Comparison of ENCODE assay signal across 17 cellular contexts in genomic region chr19:4832776-4833175, GRCh38. TPM values are rescaled to one million over a fixed set of nuclear protein-coding genes. Genes with fewer than 3 reads are reported as not detected.
DNase-seq lines count a peak whose midpoint lies in the region; ATAC-seq and FAIRE-seq lines count a peak whose summit lies in the region.
"Had no signal": no experiment of that assay in that cellular context is flagged by ENCODE, and none has a peak within 500 bp of the region (broad histone marks: within the 10 kb centered on the region; RNA-seq: fewer than 3 reads in every experiment).

No MANE protein-coding gene starts in this region.

- no peaks in the 10 kb centered on the region for H3K9me3 Mint-ChIP-seq in activated T-cell treated with anti-CD3 and anti-CD28 coated beads, Interleukin-2, amount 50 U/mL, for 4 hours
- no peaks in the 10 kb centered on the region for H3K9me3 Mint-ChIP-seq in T-cell
- no peaks in the 10 kb centered on the region for H3K9me3 Mint-ChIP-seq in dendritic cell treated with granulocyte-macrophage colony-stimulating factor and Interleukin-4, amounts not matched to agents 40 ng/mL and 50 ng/mL, for 4 days
- H3K9me3 Mint-ChIP-seq in stimulated activated effector memory CD8-positive, alpha-beta T cell treated with anti-CD3 and anti-CD28 coated beads, Interleukin-12 subunit alpha, Interleukin-12 subunit beta, amount 100 ng/mL, for 72 hours = no peaks in the 10 kb centered on the region

- POLR2A ChIA-PET in T-cell (lab: Charles Lee) = no interaction called here

- H3K4me1 Mint-ChIP-seq in activated T-cell treated with anti-CD3 and anti-CD28 coated beads, Interleukin-2, amount 50 U/mL, for 4 hours (ENCODE audit: low read depth) = peaks cover 27% of the 10 kb centered on the region
- peaks cover 24 to 27% (median 26%) of the 10 kb centered on the region in 3 donors for H3K4me1 Mint-ChIP-seq in T-cell
- peaks cover 53% of the 10 kb centered on the region for H3K4me1 Mint-ChIP-seq in dendritic cell treated with granulocyte-macrophage colony-stimulating factor and Interleukin-4, amounts not matched to agents 40 ng/mL and 50 ng/mL, for 4 days (ENCODE audit: low read depth)
- H3K4me1 Mint-ChIP-seq in stimulated activated effector memory CD8-positive, alpha-beta T cell treated with anti-CD3 and anti-CD28 coated beads, Interleukin-12 subunit alpha, Interleukin-12 subunit beta, amount 100 ng/mL, for 72 hours = peaks cover 25% of the 10 kb centered on the region

- intact Hi-C loops in dendritic cell treated with granulocyte-macrophage colony-stimulating factor and Interleukin-4, amounts not matched to agents 40 ng/mL and 50 ng/mL, for 4 days (cut with micrococcal nuclease) = no loop called here

- H3K4me3 Mint-ChIP-seq in activated T-cell treated with anti-CD3 and anti-CD28 coated beads, Interleukin-2, amount 50 U/mL, for 4 hours = peak overlapping the region; percentile 65
- peak overlapping the region; percentile 70 to 95 (median 87) for H3K4me3 Mint-ChIP-seq in T-cell
- H3K4me3 Mint-ChIP-seq in dendritic cell treated with granulocyte-macrophage colony-stimulating factor and Interleukin-4, amounts not matched to agents 40 ng/mL and 50 ng/mL, for 4 days = no peak overlapping the region
- peak overlapping the region; percentile 93 for H3K4me3 Mint-ChIP-seq in stimulated activated effector memory CD8-positive, alpha-beta T cell treated with anti-CD3 and anti-CD28 coated beads, Interleukin-12 subunit alpha, Interleukin-12 subunit beta, amount 100 ng/mL, for 72 hours

- ATAC-seq in activated T-cell treated with anti-CD3 and anti-CD28 coated beads, Interleukin-2, amount 50 U/mL, for 4 hours = no peak
- ATAC-seq in T-cell (replicated peaks in 1 of 4) (no peak), GM19324 (IDR thresholded peaks at IDR 0.05; ENCODE audit: low FRiP score, unreplicated experiment) (no peak), HG02885 (IDR thresholded peaks at IDR 0.05; ENCODE audit: poor library complexity, unreplicated experiment) (no peak)
- no peak for ATAC-seq in stimulated activated effector memory CD8-positive, alpha-beta T cell treated with anti-CD3 and anti-CD28 coated beads, Interleukin-12 subunit alpha, Interleukin-12 subunit beta, amount 100 ng/mL, for 72 hours
- ATAC-seq: gastrocnemius medialis, left lung had no signal

- CTCF ChIA-PET in T-cell (lab: Charles Lee) = interaction anchor here in 1 of 2 donors (0.6 kb wide), 1 partner anchor 39 kb away, joined by 3 read pairs; no protein-coding TSS in a partner anchor

- peaks cover 3% of the 10 kb centered on the region for H3K36me3 Mint-ChIP-seq in activated T-cell treated with anti-CD3 and anti-CD28 coated beads, Interleukin-2, amount 50 U/mL, for 4 hours (ENCODE audit: insufficient read depth)
- no peaks in the 10 kb centered on the region for H3K36me3 Mint-ChIP-seq in T-cell
- H3K36me3 Mint-ChIP-seq in dendritic cell treated with granulocyte-macrophage colony-stimulating factor and Interleukin-4, amounts not matched to agents 40 ng/mL and 50 ng/mL, for 4 days (ENCODE audit: low read depth) = peaks cover 34% of the 10 kb centered on the region
- H3K36me3 Mint-ChIP-seq in stimulated activated effector memory CD8-positive, alpha-beta T cell treated with anti-CD3 and anti-CD28 coated beads, Interleukin-12 subunit alpha, Interleukin-12 subunit beta, amount 100 ng/mL, for 72 hours = peaks cover 33% of the 10 kb centered on the region

- no peak for DNase-seq in activated T-cell treated with anti-CD3 and anti-CD28 coated beads, Interleukin-2, amount 50 U/mL, for 4 hours
- DNase-seq in activated T-cell treated with anti-CD3 and anti-CD28 coated beads for 4 hours = no peak
- no peak for DNase-seq in T-cell
- DNase-seq in stimulated activated effector memory CD8-positive, alpha-beta T cell treated with anti-CD3 and anti-CD28 coated beads, Interleukin-12 subunit alpha, Interleukin-12 subunit beta, amount 100 ng/mL, for 72 hours (ENCODE audit: low spot score in 2 of 2) = no peak
- no peak for DNase-seq in RCC 7860 (ENCODE audit: low spot score)
- DNase-seq: ACHN, gastrocnemius medialis, GOT3, Karpas-422, left lung, NCI-H82, stomach, WERI-Rb-1 had no signal

- peak overlapping the region; percentile 65 to 66 for H3K27ac Mint-ChIP-seq in T-cell
- peak overlapping the region; percentile 93 for H3K27ac Mint-ChIP-seq in dendritic cell treated with granulocyte-macrophage colony-stimulating factor and Interleukin-4, amounts not matched to agents 40 ng/mL and 50 ng/mL, for 4 days
- no peak overlapping the region for H3K27ac Mint-ChIP-seq in stimulated activated effector memory CD8-positive, alpha-beta T cell treated with anti-CD3 and anti-CD28 coated beads, Interleukin-12 subunit alpha, Interleukin-12 subunit beta, amount 100 ng/mL, for 72 hours

- H3K27me3 Mint-ChIP-seq in activated T-cell treated with anti-CD3 and anti-CD28 coated beads, Interleukin-2, amount 50 U/mL, for 4 hours (ENCODE audit: low read depth) = no peaks in the 10 kb centered on the region
- no peaks in the 10 kb centered on the region for H3K27me3 Mint-ChIP-seq in T-cell
- no peaks in the 10 kb centered on the region for H3K27me3 Mint-ChIP-seq in dendritic cell treated with granulocyte-macrophage colony-stimulating factor and Interleukin-4, amounts not matched to agents 40 ng/mL and 50 ng/mL, for 4 days

- FAIRE-seq in RCC 7860 (lab: Jason Lieb, UNC) = no peak
- FAIRE-seq: astrocyte had no signal

RNA-seq across cellular contexts. Expression of gene TICAM1, which starts 1.3 kb away (rescaled TPM):
- total RNA-seq in activated T-cell treated with anti-CD3 and anti-CD28 coated beads, Interleukin-2, amount 50 U/mL, for 4 hours = 10 to 100 TPM; 31.4 to 41.2 (median 34.3) TPM
- 10 to 100 TPM; 12.8 to 20.3 (median 16.8) TPM for total RNA-seq in T-cell

RNA-seq across cellular contexts. Expression of gene PLIN3, which starts 34.7 kb away (rescaled TPM):
- total RNA-seq in activated T-cell treated with anti-CD3 and anti-CD28 coated beads, Interleukin-2, amount 50 U/mL, for 4 hours = 10 to 100 TPM; 15.8 to 20.6 (median 19.8) TPM
- total RNA-seq in T-cell = 10 to 100 TPM; 15.3 to 24.1 (median 21.8) TPM

RNA-seq across cellular contexts. Expression of gene FEM1A, which starts 41.2 kb away (rescaled TPM):
- 10 to 100 TPM; 31.8 to 35.8 (median 34.7) TPM for total RNA-seq in activated T-cell treated with anti-CD3 and anti-CD28 coated beads, Interleukin-2, amount 50 U/mL, for 4 hours
- total RNA-seq in T-cell = 10 to 100 TPM in 4 of 5 donors, 1 to 10 TPM in 1; 9.7 to 17.7 (median 16.1) TPM
